In genomic region chr13:75226755-75227435, GRCh38 we compare ENCODE assay signal across 1 cellular context.
TF ChIP-seq lines count a peak whose summit lies in the region.

No MANE protein-coding gene starts in this region.

TF ChIP-seq in SK-N-SH, 30 proteins besides CTCF, POLR2A, EP300 and RAD21 (continued from another document):
- TF ChIP-seq, protein P1, sequence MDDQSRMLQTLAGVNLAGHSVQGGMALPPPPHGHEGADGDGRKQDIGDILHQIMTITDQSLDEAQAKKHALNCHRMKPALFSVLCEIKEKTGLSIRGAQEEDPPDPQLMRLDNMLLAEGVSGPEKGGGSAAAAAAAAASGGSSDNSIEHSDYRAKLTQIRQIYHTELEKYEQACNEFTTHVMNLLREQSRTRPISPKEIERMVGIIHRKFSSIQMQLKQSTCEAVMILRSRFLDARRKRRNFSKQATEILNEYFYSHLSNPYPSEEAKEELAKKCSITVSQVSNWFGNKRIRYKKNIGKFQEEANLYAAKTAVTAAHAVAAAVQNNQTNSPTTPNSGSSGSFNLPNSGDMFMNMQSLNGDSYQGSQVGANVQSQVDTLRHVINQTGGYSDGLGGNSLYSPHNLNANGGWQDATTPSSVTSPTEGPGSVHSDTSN (IDR thresholded peaks at IDR 0.05), result peak; percentile 91
- 0 out of 2 replicates have a peak, but pooled peaks have one; percentile 55 for TF ChIP-seq FOXM1 (IDR thresholded peaks at IDR 0.05; ENCODE audit: low read depth)
- no peak for TF ChIP-seq FOXJ3 (CRISPR knock-in tag; IDR thresholded peaks at IDR 0.05)
- no peak for TF ChIP-seq SIN3A (IDR thresholded peaks at IDR 0.05; ENCODE audit: borderline replicate concordance, low read depth, low read length)
- no peak for TF ChIP-seq NRF1 (IDR thresholded peaks at IDR 0.05; ENCODE audit: low read depth, low read length)
- no peak for TF ChIP-seq RCOR1 (IDR thresholded peaks at IDR 0.05; ENCODE audit: low read length)
- TF ChIP-seq, protein P2, sequence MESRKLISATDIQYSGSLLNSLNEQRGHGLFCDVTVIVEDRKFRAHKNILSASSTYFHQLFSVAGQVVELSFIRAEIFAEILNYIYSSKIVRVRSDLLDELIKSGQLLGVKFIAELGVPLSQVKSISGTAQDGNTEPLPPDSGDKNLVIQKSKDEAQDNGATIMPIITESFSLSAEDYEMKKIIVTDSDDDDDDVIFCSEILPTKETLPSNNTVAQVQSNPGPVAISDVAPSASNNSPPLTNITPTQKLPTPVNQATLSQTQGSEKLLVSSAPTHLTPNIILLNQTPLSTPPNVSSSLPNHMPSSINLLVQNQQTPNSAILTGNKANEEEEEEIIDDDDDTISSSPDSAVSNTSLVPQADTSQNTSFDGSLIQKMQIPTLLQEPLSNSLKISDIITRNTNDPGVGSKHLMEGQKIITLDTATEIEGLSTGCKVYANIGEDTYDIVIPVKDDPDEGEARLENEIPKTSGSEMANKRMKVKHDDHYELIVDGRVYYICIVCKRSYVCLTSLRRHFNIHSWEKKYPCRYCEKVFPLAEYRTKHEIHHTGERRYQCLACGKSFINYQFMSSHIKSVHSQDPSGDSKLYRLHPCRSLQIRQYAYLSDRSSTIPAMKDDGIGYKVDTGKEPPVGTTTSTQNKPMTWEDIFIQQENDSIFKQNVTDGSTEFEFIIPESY (IDR thresholded peaks at IDR 0.05; ENCODE audit: borderline replicate concordance, low read depth), result peak; percentile 89
- peak; percentile 99 for TF ChIP-seq NFIC (IDR thresholded peaks at IDR 0.05; ENCODE audit: borderline replicate concordance)
- peak; percentile 80 for TF ChIP-seq POLR2AphosphoS5 (IDR thresholded peaks at IDR 0.05; ENCODE audit: low read depth, low read length)
- no peak for TF ChIP-seq YY1 (IDR thresholded peaks at IDR 0.05; ENCODE audit: low read depth)
- TF ChIP-seq CHD2 (IDR thresholded peaks at IDR 0.05; ENCODE audit: low read length, partially characterized antibody), result no peak
- peak; percentile 95 for TF ChIP-seq FOSL2 (IDR thresholded peaks at IDR 0.05; ENCODE audit: borderline replicate concordance, low read depth)
- TF ChIP-seq IRF3 (IDR thresholded peaks at IDR 0.05; ENCODE audit: low read depth, low read length), result no peak
- TF ChIP-seq SMC3 (IDR thresholded peaks at IDR 0.05; ENCODE audit: low read depth, low read length), result no peak
- peak; percentile 91 for TF ChIP-seq TEAD4 (IDR thresholded peaks at IDR 0.05; ENCODE audit: borderline replicate concordance, insufficient read depth)
